Comparison of ENCODE assay signal across 8 cellular contexts in the genomic region with DNA sequence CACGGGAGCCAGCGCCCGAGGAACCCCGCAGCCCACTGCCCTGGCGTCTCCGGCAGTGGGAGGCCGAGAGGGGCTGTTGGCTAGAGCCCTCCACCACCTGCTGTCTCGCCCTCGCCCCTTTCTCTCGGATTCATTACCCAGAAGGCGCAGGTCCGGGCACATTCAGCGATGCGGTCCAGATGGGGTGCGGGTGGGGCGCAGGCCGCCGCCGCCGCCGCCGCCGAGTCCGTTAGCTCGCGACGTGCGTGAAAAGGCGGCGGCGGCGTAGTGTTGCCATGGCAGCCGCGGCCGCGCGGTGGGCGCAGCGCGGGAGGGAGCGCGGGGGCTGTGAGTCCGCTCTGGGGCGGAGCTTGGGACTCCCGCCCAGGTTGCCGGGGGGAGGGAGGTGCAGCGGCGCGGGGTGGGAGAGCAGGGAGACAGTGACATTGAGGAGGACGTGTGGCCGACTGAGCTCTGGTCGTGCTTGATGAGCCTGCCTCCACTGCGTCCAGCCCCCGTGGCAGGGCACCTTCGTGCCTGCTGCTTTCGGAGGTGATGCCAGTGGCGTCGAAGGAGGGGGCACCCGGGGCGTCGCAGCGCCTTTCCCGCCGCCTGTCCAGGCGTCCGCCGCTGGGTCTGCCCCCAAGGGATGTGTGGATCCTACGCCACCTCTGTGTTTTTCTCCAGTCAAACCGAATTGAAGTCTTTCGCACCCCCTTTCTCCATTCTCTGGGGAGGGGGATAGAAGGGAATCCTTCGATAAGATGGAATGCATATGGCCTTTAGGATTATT. TPM values are rescaled to one million over a fixed set of nuclear protein-coding genes. Genes with fewer than 3 reads are reported as not detected.
DNase-seq lines count a peak whose midpoint lies in the region; ATAC-seq and TF ChIP-seq lines count a peak whose summit lies in the region.

Gene KATNAL1, minus strand, starts transcription at position 358 of the 772 bp plus-strand sequence. CDS start 23,774 bp downstream, outside the sequence.

- no peaks in the 10 kb centered on the region for H3K9me3 Mint-ChIP-seq in dendritic cell treated with granulocyte-macrophage colony-stimulating factor and Interleukin-4, amounts not matched to agents 40 ng/mL and 50 ng/mL, for 4 days

- ATAC-seq in GM19025 (IDR thresholded peaks at IDR 0.05; ENCODE audit: low read depth, unreplicated experiment) (peak; percentile 62), HG03280 (IDR thresholded peaks at IDR 0.05; ENCODE audit: unreplicated experiment) (peak; percentile 60), right lobe of liver (peak; percentile 83 to 89 (median 86))

- WGBS in right lobe of liver (ENCODE audit: insufficient coverage, low coverage, low lambda C conversion rate, missing lambda C conversion rate) = 1% methylated on average over 10 of the region's 71 CpGs

- H3K36me3 ChIP-seq in BE2C = no peaks in the 10 kb centered on the region; the same call in 1 of the 2 replicates
- H3K36me3 ChIP-seq in right lobe of liver = no peaks in the 10 kb centered on the region

- H3K27ac ChIP-seq in right lobe of liver = peak within 1 kb of the TSS; percentile 64 to 86 (median 66)

- H3K27ac Mint-ChIP-seq in dendritic cell treated with granulocyte-macrophage colony-stimulating factor and Interleukin-4, amounts not matched to agents 40 ng/mL and 50 ng/mL, for 4 days = peak within 1 kb of the TSS; percentile 92

- H3K27me3 ChIP-seq in BE2C (no peaks in the 10 kb centered on the region), right lobe of liver (no peaks in the 10 kb centered on the region)

- TF ChIP-seq CTCF in BE2C (IDR thresholded peaks at IDR 0.05; ENCODE audit: low read depth, low read length) (no peak), right lobe of liver (IDR thresholded peaks at IDR 0.05) (no peak)

- peaks cover 12% of the 10 kb centered on the region for H3K36me3 Mint-ChIP-seq in dendritic cell treated with granulocyte-macrophage colony-stimulating factor and Interleukin-4, amounts not matched to agents 40 ng/mL and 50 ng/mL, for 4 days (ENCODE audit: low read depth)

- DNase-seq in BE2C (peak; percentile 92), NCI-H510A (lab: John Stamatoyannopoulos, UW) (peak; percentile 58), right lobe of liver (peak; percentile 80 to 85 (median 84))
- DNase-seq in activated CD4-positive, alpha-beta T cell treated with anti-CD3 and anti-CD28 coated beads, Interleukin-2, amount 50 U/mL, for 1 hour = peak; percentile 61
- peak; percentile 72 for DNase-seq in stimulated activated CD4-positive, alpha-beta T cell treated with anti-CD3 and anti-CD28 coated beads, Interleukin-4, amount 100 ng/mL, for 24 hours

- no peaks in the 10 kb centered on the region for H3K9me3 ChIP-seq in BE2C
- H3K9me3 ChIP-seq in right lobe of liver = no peaks in the 10 kb centered on the region

- no peaks in the 10 kb centered on the region for H3K27me3 Mint-ChIP-seq in dendritic cell treated with granulocyte-macrophage colony-stimulating factor and Interleukin-4, amounts not matched to agents 40 ng/mL and 50 ng/mL, for 4 days

- H3K4me3 Mint-ChIP-seq in dendritic cell treated with granulocyte-macrophage colony-stimulating factor and Interleukin-4, amounts not matched to agents 40 ng/mL and 50 ng/mL, for 4 days = peak within 1 kb of the TSS; percentile 92

- peaks cover 46% of the 10 kb centered on the region for H3K4me1 Mint-ChIP-seq in dendritic cell treated with granulocyte-macrophage colony-stimulating factor and Interleukin-4, amounts not matched to agents 40 ng/mL and 50 ng/mL, for 4 days (ENCODE audit: low read depth)

- H3K4me3 ChIP-seq in BE2C (ENCODE audit: low read depth, low read length) (peak within 1 kb of the TSS; percentile 71), right lobe of liver (peak within 1 kb of the TSS; percentile 89 to 100 (median 94))

- intact Hi-C loops in dendritic cell treated with granulocyte-macrophage colony-stimulating factor and Interleukin-4, amounts not matched to agents 40 ng/mL and 50 ng/mL, for 4 days (cut with micrococcal nuclease) = loop anchor here (2.0 to 5.0 kb wide), 2 partner anchors 100 to 309 kb away; partner anchors contain the start of gene USPL1
- intact Hi-C loops in right lobe of liver (cut with DNase I) = no loop called here

- no peaks in the 10 kb centered on the region; the same call in 1 of the 2 replicates for H3K4me1 ChIP-seq in BE2C
- peaks cover 0 to 10% (median 0%) of the 10 kb centered on the region in 4 donors for H3K4me1 ChIP-seq in right lobe of liver

- peak; percentile 50 for TF ChIP-seq POLR2A in right lobe of liver (IDR thresholded peaks at IDR 0.05)

RNA-seq across cellular contexts. Expression of gene KATNAL1, which starts in this region (rescaled TPM):
- polyA plus RNA-seq in BE2C (2012; ENCODE audit: insufficient read depth, insufficient read length, low read depth) = 5.9 TPM
- 1 to 10 TPM; 6.3 to 10.0 (median 9.3) TPM for total RNA-seq in right lobe of liver

Comparison
In these comparisons a context has a peak if more than half of its experiments do, and no peak if none do; other contexts are left out.
1. Peak in every context shown above with its lines: DNase-seq, ATAC-seq, H3K4me3 ChIP-seq and H3K27ac ChIP-seq.